ENCODE assay signal across 9 cellular contexts in genomic region chr4:118282692-118283091, GRCh38.
DNase-seq lines count a peak whose midpoint lies in the region; ATAC-seq and TF ChIP-seq lines count a peak whose summit lies in the region.
"Had no signal": no experiment of that assay in that cellular context is flagged by ENCODE, and none has a peak within 500 bp of the region (broad histone marks: within the 10 kb centered on the region; RNA-seq: fewer than 3 reads in every experiment).

No MANE protein-coding gene starts in this region.

- peaks cover 22% of the 10 kb centered on the region for H3K4me1 Mint-ChIP-seq in activated CD8-positive, alpha-beta T cell treated with anti-CD3 and anti-CD28 coated beads for 36 hours (ENCODE audit: low read depth)
- peaks cover 26% of the 10 kb centered on the region for H3K4me1 Mint-ChIP-seq in activated CD8-positive, alpha-beta T cell treated with anti-CD3 and anti-CD28 coated beads, Interleukin-2, amount 10 ng/mL, durations not matched to agents 7 days and 5 days (ENCODE audit: low read depth)
- H3K4me1 Mint-ChIP-seq in activated naive CD8-positive, alpha-beta T cell treated with anti-CD3 and anti-CD28 coated beads, Interleukin-2, amount 50 U/mL, for 24 hours = peaks cover 40% of the 10 kb centered on the region
- H3K4me1 Mint-ChIP-seq in nephron = peaks cover 40% of the 10 kb centered on the region
- peaks cover 40% of the 10 kb centered on the region for H3K4me1 Mint-ChIP-seq in CD14-positive monocyte

- no peak for ATAC-seq in activated CD8-positive, alpha-beta T cell treated with anti-CD3 and anti-CD28 coated beads for 36 hours
- ATAC-seq in activated CD8-positive, alpha-beta T cell treated with anti-CD3 and anti-CD28 coated beads, Interleukin-2, amount 10 ng/mL, durations not matched to agents 7 days and 5 days = no peak
- ATAC-seq in activated naive CD8-positive, alpha-beta T cell treated with anti-CD3 and anti-CD28 coated beads, Interleukin-2, amount 50 U/mL, for 24 hours = no peak
- ATAC-seq in HG03457 (IDR thresholded peaks at IDR 0.05; ENCODE audit: unreplicated experiment) = no peak

- no peak overlapping the region for H3K4me3 Mint-ChIP-seq in activated CD8-positive, alpha-beta T cell treated with anti-CD3 and anti-CD28 coated beads for 36 hours
- H3K4me3 Mint-ChIP-seq in activated CD8-positive, alpha-beta T cell treated with anti-CD3 and anti-CD28 coated beads, Interleukin-2, amount 10 ng/mL, durations not matched to agents 7 days and 5 days = no peak overlapping the region
- no peak overlapping the region for H3K4me3 Mint-ChIP-seq in activated naive CD8-positive, alpha-beta T cell treated with anti-CD3 and anti-CD28 coated beads, Interleukin-2, amount 50 U/mL, for 24 hours
- peak overlapping the region in 1 of 3 experiments; percentile 43 for H3K4me3 Mint-ChIP-seq in nephron
- no peak overlapping the region for H3K4me3 Mint-ChIP-seq in CD14-positive monocyte

- no peaks in the 10 kb centered on the region for H3K9me3 Mint-ChIP-seq in activated CD8-positive, alpha-beta T cell treated with anti-CD3 and anti-CD28 coated beads for 36 hours
- H3K9me3 Mint-ChIP-seq in activated CD8-positive, alpha-beta T cell treated with anti-CD3 and anti-CD28 coated beads, Interleukin-2, amount 10 ng/mL, durations not matched to agents 7 days and 5 days (ENCODE audit: insufficient read depth) = no peaks in the 10 kb centered on the region
- no peaks in the 10 kb centered on the region for H3K9me3 Mint-ChIP-seq in activated naive CD8-positive, alpha-beta T cell treated with anti-CD3 and anti-CD28 coated beads, Interleukin-2, amount 50 U/mL, for 24 hours
- H3K9me3 Mint-ChIP-seq in nephron (no peaks in the 10 kb centered on the region), CD14-positive monocyte (peaks cover 0 to 2% (median 2%) of the 10 kb centered on the region in 7 donors)

- POLR2A ChIA-PET in activated CD8-positive, alpha-beta T cell treated with anti-CD3 and anti-CD28 coated beads for 36 hours (lab: Charles Lee) = no interaction called here
- POLR2A ChIA-PET in activated CD8-positive, alpha-beta T cell treated with anti-CD3 and anti-CD28 coated beads, Interleukin-2, amount 10 ng/mL, durations not matched to agents 7 days and 5 days (lab: Charles Lee) = no interaction called here

- no peak for DNase-seq in activated CD8-positive, alpha-beta T cell treated with anti-CD3 and anti-CD28 coated beads for 36 hours
- DNase-seq in activated CD8-positive, alpha-beta T cell treated with anti-CD3 and anti-CD28 coated beads, Interleukin-2, amount 10 ng/mL, durations not matched to agents 7 days and 5 days = no peak
- DNase-seq in NAMALWA (ENCODE audit: low spot score) (peak; percentile 25), SW480 (ENCODE audit: low spot score) (no peak), CD14-positive monocyte (ENCODE audit: low spot score) (no peak)
- DNase-seq in activated naive CD8-positive, alpha-beta T cell treated with anti-CD3 and anti-CD28 coated beads, Interleukin-2, amount 50 U/mL, for 24 hours = no peak
- DNase-seq: NCI-H526 had no signal

- intact Hi-C loops in activated CD8-positive, alpha-beta T cell treated with anti-CD3 and anti-CD28 coated beads for 36 hours (cut with micrococcal nuclease) = no loop called here
- intact Hi-C loops in CD14-positive monocyte (cut with micrococcal nuclease) = loop anchor here in 1 of 2 donors (5.0 kb wide), 1 partner anchor 70 kb away; the partner anchor contains the start of gene PRSS12

- H3K36me3 Mint-ChIP-seq in activated CD8-positive, alpha-beta T cell treated with anti-CD3 and anti-CD28 coated beads for 36 hours (ENCODE audit: low read depth) = peaks cover 43% of the 10 kb centered on the region
- H3K36me3 Mint-ChIP-seq in activated CD8-positive, alpha-beta T cell treated with anti-CD3 and anti-CD28 coated beads, Interleukin-2, amount 10 ng/mL, durations not matched to agents 7 days and 5 days (ENCODE audit: low read depth) = peaks cover 51% of the 10 kb centered on the region
- peaks cover 41% of the 10 kb centered on the region for H3K36me3 Mint-ChIP-seq in activated naive CD8-positive, alpha-beta T cell treated with anti-CD3 and anti-CD28 coated beads, Interleukin-2, amount 50 U/mL, for 24 hours (ENCODE audit: low read depth)
- peaks cover 20% of the 10 kb centered on the region for H3K36me3 Mint-ChIP-seq in nephron (ENCODE audit: low read depth)
- peaks cover 6 to 7% of the 10 kb centered on the region in 2 donors for H3K36me3 Mint-ChIP-seq in CD14-positive monocyte

- CTCF ChIA-PET in activated CD8-positive, alpha-beta T cell treated with anti-CD3 and anti-CD28 coated beads for 36 hours (lab: Charles Lee) = interaction anchor here (1.0 kb wide), 1 partner anchor 70 kb away, joined by 3 read pairs; the partner anchor contains the start of gene PRSS12
- CTCF ChIA-PET in activated CD8-positive, alpha-beta T cell treated with anti-CD3 and anti-CD28 coated beads, Interleukin-2, amount 10 ng/mL, durations not matched to agents 7 days and 5 days (lab: Charles Lee) = no interaction called here

- peak overlapping the region; percentile 1 for H3K27ac Mint-ChIP-seq in activated CD8-positive, alpha-beta T cell treated with anti-CD3 and anti-CD28 coated beads for 36 hours
- H3K27ac Mint-ChIP-seq in activated CD8-positive, alpha-beta T cell treated with anti-CD3 and anti-CD28 coated beads, Interleukin-2, amount 10 ng/mL, durations not matched to agents 7 days and 5 days = no peak overlapping the region
- H3K27ac Mint-ChIP-seq in activated naive CD8-positive, alpha-beta T cell treated with anti-CD3 and anti-CD28 coated beads, Interleukin-2, amount 50 U/mL, for 24 hours = peak overlapping the region; percentile 3
- H3K27ac Mint-ChIP-seq in nephron (peak overlapping the region in 2 of 3 experiments; percentile 68 to 81), CD14-positive monocyte (peak overlapping the region in 3 of 7 donors; percentile 4 to 74 (median 19))

- no peak for TF ChIP-seq CTCF in activated CD8-positive, alpha-beta T cell treated with anti-CD3 and anti-CD28 coated beads for 36 hours (IDR thresholded peaks at IDR 0.05)
- TF ChIP-seq CTCF in nephron (IDR thresholded peaks at IDR 0.05; ENCODE audit: unreplicated experiment in 3 of 3) = no peak
- no peak for TF ChIP-seq CTCF in CD14-positive monocyte (IDR thresholded peaks at IDR 0.05)

- no peaks in the 10 kb centered on the region for H3K27me3 Mint-ChIP-seq in activated CD8-positive, alpha-beta T cell treated with anti-CD3 and anti-CD28 coated beads for 36 hours
- no peaks in the 10 kb centered on the region for H3K27me3 Mint-ChIP-seq in activated CD8-positive, alpha-beta T cell treated with anti-CD3 and anti-CD28 coated beads, Interleukin-2, amount 10 ng/mL, durations not matched to agents 7 days and 5 days (ENCODE audit: low read depth)
- peaks cover 4% of the 10 kb centered on the region for H3K27me3 Mint-ChIP-seq in activated naive CD8-positive, alpha-beta T cell treated with anti-CD3 and anti-CD28 coated beads, Interleukin-2, amount 50 U/mL, for 24 hours
- H3K27me3 Mint-ChIP-seq in nephron (ENCODE audit: low read depth) = no peaks in the 10 kb centered on the region
- peaks cover 0 to 1% (median 0%) of the 10 kb centered on the region in 3 donors for H3K27me3 Mint-ChIP-seq in CD14-positive monocyte (ENCODE audit: low read depth in 3 of 3)
